ENCODE assay signal across 9 cellular contexts in the genomic region with DNA sequence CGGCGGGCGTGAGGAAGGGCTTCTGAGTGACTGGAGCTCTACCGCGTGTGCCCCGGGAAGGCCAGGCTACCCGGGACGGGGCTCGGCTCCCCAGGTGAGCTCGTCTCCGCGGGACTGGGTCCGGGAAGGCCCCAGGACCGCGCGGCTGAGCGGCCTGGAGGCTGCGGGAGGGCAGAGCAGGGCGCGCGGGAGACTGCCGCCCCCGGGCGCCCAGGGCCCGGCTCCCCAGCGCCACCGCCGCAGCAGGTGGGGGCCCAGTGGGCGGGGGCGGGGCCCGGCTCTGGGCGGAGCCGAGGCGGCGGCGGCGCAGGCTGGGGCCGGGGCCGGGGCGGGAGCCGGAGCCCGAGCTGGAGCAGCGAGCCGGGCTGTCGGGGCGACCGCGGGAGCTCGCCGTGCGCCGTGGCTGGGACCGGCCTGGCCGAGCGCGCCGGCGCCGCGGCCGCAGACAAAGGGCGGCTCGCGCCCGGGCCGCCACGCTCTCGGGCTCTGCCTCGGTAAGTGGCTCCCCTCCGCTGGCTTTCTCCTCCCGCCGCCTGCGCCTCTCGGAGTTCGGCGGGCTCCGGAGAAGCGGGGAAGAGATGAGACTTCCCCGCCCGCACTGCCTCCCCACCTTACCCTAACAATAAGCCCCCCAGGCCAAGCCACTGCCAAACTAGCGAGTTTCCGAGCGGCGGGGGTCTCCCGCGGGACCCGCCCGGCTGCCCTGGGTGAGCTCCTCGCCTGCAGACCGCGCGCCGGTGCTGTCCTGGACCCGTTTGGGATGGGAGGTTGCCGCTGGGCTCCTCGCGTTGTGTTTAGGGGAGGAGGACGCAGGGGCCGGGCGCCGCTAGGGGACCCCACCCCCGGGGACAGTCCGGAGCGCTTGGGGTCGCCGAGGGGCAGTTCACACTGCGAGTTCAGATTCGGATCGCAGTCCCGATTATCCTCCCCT. TPM values are rescaled to one million over a fixed set of nuclear protein-coding genes. Genes with fewer than 3 reads are reported as not detected.
DNase-seq lines count a peak whose midpoint lies in the region; ATAC-seq and TF ChIP-seq lines count a peak whose summit lies in the region.
"Had no signal": no experiment of that assay in that cellular context is flagged by ENCODE, and none has a peak within 500 bp of the region (broad histone marks: within the 10 kb centered on the region; RNA-seq: fewer than 3 reads in every experiment).

A gene (plus strand): TSS at position 338 of the 931 bp plus-strand sequence. CDS start 103,872 bp downstream, outside the sequence.

- intact Hi-C loops in activated CD8-positive, alpha-beta T cell treated with anti-CD3 and anti-CD28 coated beads for 36 hours (cut with micrococcal nuclease) = no loop called here
- intact Hi-C loops in vagina (cut with DNase I) = no loop called here

- TF ChIP-seq POLR2A in vagina (IDR thresholded peaks at IDR 0.05) = no peak

- CTCF ChIA-PET in activated CD8-positive, alpha-beta T cell treated with anti-CD3 and anti-CD28 coated beads for 36 hours (lab: Charles Lee) = interaction anchor here (1.0 kb wide), 1 partner anchor 579 kb away, joined by 3 read pairs; no protein-coding TSS in a partner anchor

- peak within 1 kb of the TSS; percentile 16 for H3K4me3 Mint-ChIP-seq in activated CD8-positive, alpha-beta T cell treated with anti-CD3 and anti-CD28 coated beads for 36 hours

- H3K9ac ChIP-seq in fibroblast of lung (ENCODE audit: insufficient read depth, low read length) = no peak within 1 kb of the TSS
- H3K9ac ChIP-seq in muscle layer of colon (ENCODE audit: low read length) = peak within 1 kb of the TSS; percentile 56

- peak; percentile 57 for ATAC-seq in HG03442 (IDR thresholded peaks at IDR 0.05; ENCODE audit: unreplicated experiment)
- ATAC-seq in activated CD8-positive, alpha-beta T cell treated with anti-CD3 and anti-CD28 coated beads for 36 hours = peak; percentile 84

- peak within 1 kb of the TSS; percentile 63 for H3K4me2 ChIP-seq in fibroblast of lung (ENCODE audit: extremely low read depth, insufficient read depth, low read length)

- peaks cover 58% of the 10 kb centered on the region for H3K27me3 Mint-ChIP-seq in activated CD8-positive, alpha-beta T cell treated with anti-CD3 and anti-CD28 coated beads for 36 hours

- H3K27ac ChIP-seq in fibroblast of lung (ENCODE audit: insufficient read depth, low read length) (no peak within 1 kb of the TSS), muscle layer of colon (ENCODE audit: low read depth, low read length) (peak within 1 kb of the TSS; percentile 78), vagina (peak within 1 kb of the TSS; percentile 78)

- H3K4me1 Mint-ChIP-seq in activated CD8-positive, alpha-beta T cell treated with anti-CD3 and anti-CD28 coated beads for 36 hours (ENCODE audit: low read depth) = peaks cover 3% of the 10 kb centered on the region

- no peaks in the 10 kb centered on the region for H4K20me1 ChIP-seq in fibroblast of lung (ENCODE audit: control insufficient read depth, extremely low read depth, insufficient read depth, low read length)

- H2AFZ ChIP-seq in fibroblast of lung (ENCODE audit: low read length) = no peak within 1 kb of the TSS

- POLR2A ChIA-PET in activated CD8-positive, alpha-beta T cell treated with anti-CD3 and anti-CD28 coated beads for 36 hours (lab: Charles Lee) = no interaction called here

- H3K9me3 ChIP-seq in fibroblast of lung (ENCODE audit: control insufficient read depth, insufficient read depth, low read depth, low read length) = no peaks in the 10 kb centered on the region
- H3K9me3 ChIP-seq in muscle layer of colon (ENCODE audit: low read length) = no peaks in the 10 kb centered on the region
- no peaks in the 10 kb centered on the region for H3K9me3 ChIP-seq in vagina

- peaks cover 2% of the 10 kb centered on the region for H3K4me1 ChIP-seq in fibroblast of lung (ENCODE audit: control insufficient read depth, extremely low read depth, insufficient read depth, low read length)
- H3K4me1 ChIP-seq in muscle layer of colon (ENCODE audit: insufficient read depth, low read length) = peaks cover 7% of the 10 kb centered on the region
- H3K4me1 ChIP-seq in vagina = peaks cover 15% of the 10 kb centered on the region

- no peak within 1 kb of the TSS for H3K27ac Mint-ChIP-seq in activated CD8-positive, alpha-beta T cell treated with anti-CD3 and anti-CD28 coated beads for 36 hours

- peaks cover 6% of the 10 kb centered on the region for H3K9me3 Mint-ChIP-seq in activated CD8-positive, alpha-beta T cell treated with anti-CD3 and anti-CD28 coated beads for 36 hours

- H3K36me3 ChIP-seq in fibroblast of lung (ENCODE audit: control insufficient read depth, insufficient read depth, low read length) (no peaks in the 10 kb centered on the region), muscle layer of colon (ENCODE audit: insufficient read depth, low read length) (no peaks in the 10 kb centered on the region), vagina (no peaks in the 10 kb centered on the region)

- no peaks in the 10 kb centered on the region for H3K79me2 ChIP-seq in fibroblast of lung (ENCODE audit: control insufficient read depth, insufficient read depth, low read length)

- TF ChIP-seq CTCF in activated CD8-positive, alpha-beta T cell treated with anti-CD3 and anti-CD28 coated beads for 36 hours (IDR thresholded peaks at IDR 0.05) = no peak
- TF ChIP-seq CTCF in fibroblast of lung (conservative IDR thresholded peaks at IDR 0.05 in 1 of 2, IDR thresholded peaks at IDR 0.05 in 1 of 2; ENCODE audit: low read depth in 1 of 2, low read length in 2 of 2) (no peak), vagina (IDR thresholded peaks at IDR 0.05) (no peak)

- H3K4me3 ChIP-seq in fibroblast of lung (replicated peaks in 1 of 4; ENCODE audit: control extremely low read depth in 1 of 4, insufficient read depth in 1 of 4, low read depth in 3 of 4, low read length in 4 of 4) (peak within 1 kb of the TSS in 3 of 4 experiments; percentile 25 to 46 (median 42)), muscle layer of colon (ENCODE audit: low read depth in 1 of 2, low read length in 2 of 2) (peak within 1 kb of the TSS; percentile 80 to 94), vagina (peak within 1 kb of the TSS; percentile 63 to 74)

- peak; percentile 9 for DNase-seq in activated gamma-delta T cell (lab: John Stamatoyannopoulos, UW)
- no peak for DNase-seq in activated gamma-delta T cell treated with Interleukin-2 at 50 U/mL for 16 hours
- DNase-seq in activated CD8-positive, alpha-beta T cell treated with anti-CD3 and anti-CD28 coated beads for 36 hours = peak; percentile 15
- DNase-seq in fibroblast of lung (ENCODE audit: low read depth in 2 of 2) = peak; percentile 2 to 30
- no peak for DNase-seq in vagina (ENCODE audit: extremely low spot score in 2 of 2)
- no peak for DNase-seq in SHP77 (lab: John Stamatoyannopoulos, UW)

- H3K36me3 Mint-ChIP-seq in activated CD8-positive, alpha-beta T cell treated with anti-CD3 and anti-CD28 coated beads for 36 hours (ENCODE audit: low read depth) = no peaks in the 10 kb centered on the region

- H3K27me3 ChIP-seq in fibroblast of lung (ENCODE audit: control insufficient read depth, insufficient read depth, low read length) (peaks cover 21% of the 10 kb centered on the region), muscle layer of colon (ENCODE audit: control insufficient read depth in 1 of 2, insufficient read depth in 2 of 2, low read length in 2 of 2) (peaks cover 0 to 3% of the 10 kb centered on the region in 2 donors), vagina (no peaks in the 10 kb centered on the region)

RNA-seq across cellular contexts. Expression of the gene that starts here (rescaled TPM):
- total RNA-seq in activated CD8-positive, alpha-beta T cell treated with anti-CD3 and anti-CD28 coated beads for 36 hours = not detected
- under 0.01 TPM in 1 of 2 replicates, not detected in the other for total RNA-seq in fibroblast of lung
- not detected in 2 replicates for polyA plus RNA-seq in fibroblast of lung
- not detected in 2 replicates for polyA plus RNA-seq in fibroblast of lung (2012)
- not detected in 2 replicates for polyA minus RNA-seq in fibroblast of lung (ENCODE audit: low replicate concordance)
- 2.2 TPM for total RNA-seq in vagina
- total RNA-seq: dermis microvascular lymphatic vessel endothelial cell had no signal

Comparison
In these comparisons a context has a peak if more than half of its experiments do, and no peak if none do; other contexts are left out.
1. Peak in DNase-seq and ATAC-seq in activated CD8-positive, alpha-beta T cell treated with anti-CD3 and anti-CD28 coated beads for 36 hours; RNA of the gene not detected or under 1 TPM.
2. Peak in DNase-seq, H3K4me3 ChIP-seq and H3K4me2 ChIP-seq in fibroblast of lung; RNA of the gene not detected or under 1 TPM.